1 cellular context compared by ENCODE assay signal in the genomic region with DNA sequence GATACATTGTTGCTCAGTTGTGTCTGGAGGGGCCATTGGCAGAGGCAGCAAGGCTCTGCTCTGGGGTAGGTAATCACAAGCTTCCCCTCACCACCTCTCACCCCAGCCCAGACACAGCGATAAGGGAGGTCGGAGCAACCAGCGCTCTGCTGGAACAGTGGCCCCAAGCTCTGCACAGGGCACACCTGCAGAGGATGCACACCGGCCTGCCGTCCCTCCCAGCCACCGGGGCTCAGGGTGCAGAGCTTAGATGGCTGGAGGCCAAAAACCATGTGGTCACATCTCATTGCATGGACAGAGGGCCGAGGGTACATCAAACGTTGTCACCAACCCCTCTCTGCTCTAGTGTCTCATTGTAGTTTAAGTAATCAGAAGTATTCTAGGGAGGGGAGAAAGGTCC.
TF ChIP-seq lines count a peak whose summit lies in the region.

No MANE protein-coding gene starts in this region.

TF ChIP-seq in H1, 55 proteins besides CTCF, POLR2A, EP300 and RAD21:
- TF ChIP-seq TBP (IDR thresholded peaks at IDR 0.05; ENCODE audit: low read depth, low read length) (no peak), BRCA1 (IDR thresholded peaks at IDR 0.05; ENCODE audit: low read depth, low read length) (no peak), NANOG (IDR thresholded peaks at IDR 0.05; ENCODE audit: insufficient read depth, low read depth, low read length, poor library complexity, severe bottlenecking) (no peak), SP1 (IDR thresholded peaks at IDR 0.05; ENCODE audit: low read depth, low read length) (no peak), SUZ12 (IDR thresholded peaks at IDR 0.05; ENCODE audit: low read length) (no peak), SAP30 (IDR thresholded peaks at IDR 0.05; ENCODE audit: insufficient read depth, insufficient replicate concordance, low read length) (no peak), CEBPB (IDR thresholded peaks at IDR 0.05; ENCODE audit: low read depth, low read length) (no peak), SIN3A (conservative IDR thresholded peaks at IDR 0.05 in 1 of 2, IDR thresholded peaks at IDR 0.05 in 1 of 2; ENCODE audit: low read depth in 1 of 2, low read length in 2 of 2) (no peak)
- TF ChIP-seq, protein P1, sequence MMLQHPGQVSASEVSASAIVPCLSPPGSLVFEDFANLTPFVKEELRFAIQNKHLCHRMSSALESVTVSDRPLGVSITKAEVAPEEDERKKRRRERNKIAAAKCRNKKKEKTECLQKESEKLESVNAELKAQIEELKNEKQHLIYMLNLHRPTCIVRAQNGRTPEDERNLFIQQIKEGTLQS (IDR thresholded peaks at IDR 0.05; ENCODE audit: insufficient read depth, low read depth, low read length) = no peak
- TF ChIP-seq, protein P2, sequence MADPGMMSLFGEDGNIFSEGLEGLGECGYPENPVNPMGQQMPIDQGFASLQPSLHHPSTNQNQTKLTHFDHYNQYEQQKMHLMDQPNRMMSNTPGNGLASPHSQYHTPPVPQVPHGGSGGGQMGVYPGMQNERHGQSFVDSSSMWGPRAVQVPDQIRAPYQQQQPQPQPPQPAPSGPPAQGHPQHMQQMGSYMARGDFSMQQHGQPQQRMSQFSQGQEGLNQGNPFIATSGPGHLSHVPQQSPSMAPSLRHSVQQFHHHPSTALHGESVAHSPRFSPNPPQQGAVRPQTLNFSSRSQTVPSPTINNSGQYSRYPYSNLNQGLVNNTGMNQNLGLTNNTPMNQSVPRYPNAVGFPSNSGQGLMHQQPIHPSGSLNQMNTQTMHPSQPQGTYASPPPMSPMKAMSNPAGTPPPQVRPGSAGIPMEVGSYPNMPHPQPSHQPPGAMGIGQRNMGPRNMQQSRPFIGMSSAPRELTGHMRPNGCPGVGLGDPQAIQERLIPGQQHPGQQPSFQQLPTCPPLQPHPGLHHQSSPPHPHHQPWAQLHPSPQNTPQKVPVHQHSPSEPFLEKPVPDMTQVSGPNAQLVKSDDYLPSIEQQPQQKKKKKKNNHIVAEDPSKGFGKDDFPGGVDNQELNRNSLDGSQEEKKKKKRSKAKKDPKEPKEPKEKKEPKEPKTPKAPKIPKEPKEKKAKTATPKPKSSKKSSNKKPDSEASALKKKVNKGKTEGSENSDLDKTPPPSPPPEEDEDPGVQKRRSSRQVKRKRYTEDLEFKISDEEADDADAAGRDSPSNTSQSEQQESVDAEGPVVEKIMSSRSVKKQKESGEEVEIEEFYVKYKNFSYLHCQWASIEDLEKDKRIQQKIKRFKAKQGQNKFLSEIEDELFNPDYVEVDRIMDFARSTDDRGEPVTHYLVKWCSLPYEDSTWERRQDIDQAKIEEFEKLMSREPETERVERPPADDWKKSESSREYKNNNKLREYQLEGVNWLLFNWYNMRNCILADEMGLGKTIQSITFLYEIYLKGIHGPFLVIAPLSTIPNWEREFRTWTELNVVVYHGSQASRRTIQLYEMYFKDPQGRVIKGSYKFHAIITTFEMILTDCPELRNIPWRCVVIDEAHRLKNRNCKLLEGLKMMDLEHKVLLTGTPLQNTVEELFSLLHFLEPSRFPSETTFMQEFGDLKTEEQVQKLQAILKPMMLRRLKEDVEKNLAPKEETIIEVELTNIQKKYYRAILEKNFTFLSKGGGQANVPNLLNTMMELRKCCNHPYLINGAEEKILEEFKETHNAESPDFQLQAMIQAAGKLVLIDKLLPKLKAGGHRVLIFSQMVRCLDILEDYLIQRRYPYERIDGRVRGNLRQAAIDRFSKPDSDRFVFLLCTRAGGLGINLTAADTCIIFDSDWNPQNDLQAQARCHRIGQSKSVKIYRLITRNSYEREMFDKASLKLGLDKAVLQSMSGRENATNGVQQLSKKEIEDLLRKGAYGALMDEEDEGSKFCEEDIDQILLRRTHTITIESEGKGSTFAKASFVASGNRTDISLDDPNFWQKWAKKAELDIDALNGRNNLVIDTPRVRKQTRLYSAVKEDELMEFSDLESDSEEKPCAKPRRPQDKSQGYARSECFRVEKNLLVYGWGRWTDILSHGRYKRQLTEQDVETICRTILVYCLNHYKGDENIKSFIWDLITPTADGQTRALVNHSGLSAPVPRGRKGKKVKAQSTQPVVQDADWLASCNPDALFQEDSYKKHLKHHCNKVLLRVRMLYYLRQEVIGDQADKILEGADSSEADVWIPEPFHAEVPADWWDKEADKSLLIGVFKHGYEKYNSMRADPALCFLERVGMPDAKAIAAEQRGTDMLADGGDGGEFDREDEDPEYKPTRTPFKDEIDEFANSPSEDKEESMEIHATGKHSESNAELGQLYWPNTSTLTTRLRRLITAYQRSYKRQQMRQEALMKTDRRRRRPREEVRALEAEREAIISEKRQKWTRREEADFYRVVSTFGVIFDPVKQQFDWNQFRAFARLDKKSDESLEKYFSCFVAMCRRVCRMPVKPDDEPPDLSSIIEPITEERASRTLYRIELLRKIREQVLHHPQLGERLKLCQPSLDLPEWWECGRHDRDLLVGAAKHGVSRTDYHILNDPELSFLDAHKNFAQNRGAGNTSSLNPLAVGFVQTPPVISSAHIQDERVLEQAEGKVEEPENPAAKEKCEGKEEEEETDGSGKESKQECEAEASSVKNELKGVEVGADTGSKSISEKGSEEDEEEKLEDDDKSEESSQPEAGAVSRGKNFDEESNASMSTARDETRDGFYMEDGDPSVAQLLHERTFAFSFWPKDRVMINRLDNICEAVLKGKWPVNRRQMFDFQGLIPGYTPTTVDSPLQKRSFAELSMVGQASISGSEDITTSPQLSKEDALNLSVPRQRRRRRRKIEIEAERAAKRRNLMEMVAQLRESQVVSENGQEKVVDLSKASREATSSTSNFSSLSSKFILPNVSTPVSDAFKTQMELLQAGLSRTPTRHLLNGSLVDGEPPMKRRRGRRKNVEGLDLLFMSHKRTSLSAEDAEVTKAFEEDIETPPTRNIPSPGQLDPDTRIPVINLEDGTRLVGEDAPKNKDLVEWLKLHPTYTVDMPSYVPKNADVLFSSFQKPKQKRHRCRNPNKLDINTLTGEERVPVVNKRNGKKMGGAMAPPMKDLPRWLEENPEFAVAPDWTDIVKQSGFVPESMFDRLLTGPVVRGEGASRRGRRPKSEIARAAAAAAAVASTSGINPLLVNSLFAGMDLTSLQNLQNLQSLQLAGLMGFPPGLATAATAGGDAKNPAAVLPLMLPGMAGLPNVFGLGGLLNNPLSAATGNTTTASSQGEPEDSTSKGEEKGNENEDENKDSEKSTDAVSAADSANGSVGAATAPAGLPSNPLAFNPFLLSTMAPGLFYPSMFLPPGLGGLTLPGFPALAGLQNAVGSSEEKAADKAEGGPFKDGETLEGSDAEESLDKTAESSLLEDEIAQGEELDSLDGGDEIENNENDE (IDR thresholded peaks at IDR 0.05; ENCODE audit: insufficient replicate concordance, low read length) = no peak
TF ChIP-seq in H1: peak in this region for 0.
